ENCODE assay signal across 32 cellular contexts in the genomic region with DNA sequence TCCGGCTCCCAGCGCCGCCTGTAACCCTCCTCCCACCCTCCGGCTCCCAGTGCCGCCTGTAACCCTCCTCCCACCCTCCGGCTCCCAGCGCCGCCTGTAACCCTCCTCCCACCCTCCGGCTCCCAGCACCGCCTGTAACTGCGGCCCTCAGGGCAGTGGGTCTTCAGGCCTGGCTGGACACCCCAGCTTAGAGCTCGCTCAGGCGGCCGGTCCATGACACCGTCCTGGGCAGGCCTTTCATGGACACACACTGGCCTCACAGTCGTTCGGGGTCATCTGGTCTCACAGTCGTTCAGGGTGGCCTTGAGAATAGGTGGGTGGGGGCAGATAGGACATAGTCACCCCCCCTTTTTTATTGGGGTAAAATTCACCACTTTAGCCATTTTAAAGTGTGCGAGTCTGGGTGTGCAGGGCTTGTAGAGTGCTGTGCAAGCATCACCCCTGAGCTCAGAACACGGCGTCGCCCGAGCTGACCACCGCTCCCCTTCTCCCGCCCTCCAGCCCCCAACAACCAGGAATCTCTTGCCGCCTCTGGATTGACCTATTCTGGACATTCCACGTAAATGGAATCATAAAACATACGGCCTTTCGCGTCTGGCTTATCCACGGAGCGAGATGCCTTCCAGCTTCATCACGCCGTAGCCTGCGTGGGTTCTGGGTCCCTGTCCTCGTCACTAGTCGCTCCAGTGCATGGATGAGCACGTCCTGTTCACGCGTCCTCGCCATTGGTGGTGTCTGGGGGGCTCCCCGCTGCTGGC. TPM values are rescaled to one million over a fixed set of nuclear protein-coding genes. Genes with fewer than 3 reads are reported as not detected.
"Had no signal": no experiment of that assay in that cellular context is flagged by ENCODE, and none has a peak within 500 bp of the region (broad histone marks: within the 10 kb centered on the region; RNA-seq: fewer than 3 reads in every experiment).

No MANE protein-coding gene starts in this region.

- H3K4me3 ChIP-seq: MG63 had no signal

- H3K27ac ChIP-seq: brain microvascular endothelial cell, RWPE1, VCaP had no signal

- ATAC-seq: activated CD8-positive, alpha-beta memory T cell treated with anti-CD3 and anti-CD28 coated beads, Interleukin-2, amount 10 ng/mL, durations not matched to agents 7 days and 5 days; activated naive CD8-positive, alpha-beta T cell treated with anti-CD3 and anti-CD28 coated beads, Interleukin-2, amount 50 U/mL, for 24 hours; PC-3 had no signal

- H3K36me3 ChIP-seq: brain microvascular endothelial cell, MG63 had no signal

- H3K27me3 ChIP-seq: brain microvascular endothelial cell, MG63 had no signal

- H3K9me3 ChIP-seq: MG63 had no signal

- H3K27me3 Mint-ChIP-seq: activated CD4-positive, alpha-beta memory T cell treated with anti-CD3 and anti-CD28 coated beads, Interleukin-2, amount 10 ng/mL, durations not matched to agents 7 days and 5 days; activated CD8-positive, alpha-beta memory T cell treated with anti-CD3 and anti-CD28 coated beads, Interleukin-2, amount 10 ng/mL, durations not matched to agents 7 days and 5 days; activated naive CD8-positive, alpha-beta T cell had no signal

- FAIRE-seq: RCC 7860 had no signal

- H3K9me3 Mint-ChIP-seq: activated B cell treated with CpG ODN at 0.5 μM for 24 hours; activated CD4-positive, alpha-beta memory T cell treated with anti-CD3 and anti-CD28 coated beads, Interleukin-2, amount 10 ng/mL, durations not matched to agents 7 days and 5 days; activated naive CD4-positive, alpha-beta T cell treated with anti-CD3 and anti-CD28 coated beads, Interleukin-2, amount 10 ng/mL, durations not matched to agents 7 days and 5 days; activated naive CD8-positive, alpha-beta T cell treated with anti-CD3 and anti-CD28 coated beads, Interleukin-2, amount 50 U/mL, for 24 hours had no signal

- H3K4me3 Mint-ChIP-seq: activated B cell treated with CpG ODN at 0.5 μM for 24 hours; activated CD4-positive, alpha-beta memory T cell treated with anti-CD3 and anti-CD28 coated beads, Interleukin-2, amount 10 ng/mL, durations not matched to agents 7 days and 5 days; activated CD8-positive, alpha-beta memory T cell treated with anti-CD3 and anti-CD28 coated beads, Interleukin-2, amount 10 ng/mL, durations not matched to agents 7 days and 5 days; activated naive CD4-positive, alpha-beta T cell treated with anti-CD3 and anti-CD28 coated beads, Interleukin-2, amount 10 ng/mL, durations not matched to agents 7 days and 5 days; activated naive CD8-positive, alpha-beta T cell; activated naive CD8-positive, alpha-beta T cell treated with anti-CD3 and anti-CD28 coated beads, Interleukin-2, amount 50 U/mL, for 24 hours had no signal

- DNase-seq: activated B cell treated with CpG ODN at 0.5 μM for 24 hours; activated CD4-positive, alpha-beta memory T cell treated with anti-CD3 and anti-CD28 coated beads, Interleukin-2, amount 10 ng/mL, durations not matched to agents 7 days and 5 days; activated CD4-positive, alpha-beta T cell treated with anti-CD3 and anti-CD28 coated beads for 48 hours; activated CD4-positive, CD25-positive, alpha-beta regulatory T cell treated with anti-CD3 and anti-CD28 coated beads, Interleukin-2, amount 50 U/mL, for 72 hours; activated CD8-positive, alpha-beta memory T cell treated with anti-CD3 and anti-CD28 coated beads for 24 hours; activated CD8-positive, alpha-beta memory T cell treated with anti-CD3 and anti-CD28 coated beads, Interleukin-2, amount 10 ng/mL, durations not matched to agents 7 days and 5 days; activated CD8-positive, alpha-beta memory T cell treated with anti-CD3 and anti-CD28 coated beads, Interleukin-2, amount 50 U/mL, for 48 hours; activated effector memory CD4-positive, alpha-beta T cell treated with Interleukin-2 at 50 U/mL for 16 hours; activated naive CD4-positive, alpha-beta T cell treated with anti-CD3 and anti-CD28 coated beads, Interleukin-2, amount 10 ng/mL, durations not matched to agents 7 days and 5 days; activated naive CD8-positive, alpha-beta T cell treated with anti-CD3 and anti-CD28 coated beads, Interleukin-2, amount 50 U/mL, for 24 hours; activated T-cell treated with anti-CD3 and anti-CD28 coated beads, Interleukin-2, amount 50 U/mL, for 48 hours; brain microvascular endothelial cell; Kasumi-1; KG1; MG63; NCI-H1092; NCI-H1436 treated with DMSO at 0.1 percent for 48 hours; NCI-H1694 treated with DMSO at 0.1 percent for 48 hours; NCI-H2029; NCI-H345; NCI-H524 treated with DMSO at 0.1 percent for 48 hours; PC-3; Right ventricle myocardium superior; SW 1271; T-helper 1 cell; T-helper 2 cell; T-helper 9 cell had no signal

- H3K27ac Mint-ChIP-seq: activated B cell treated with CpG ODN at 0.5 μM for 24 hours; activated CD4-positive, alpha-beta memory T cell treated with anti-CD3 and anti-CD28 coated beads, Interleukin-2, amount 10 ng/mL, durations not matched to agents 7 days and 5 days; activated CD8-positive, alpha-beta memory T cell treated with anti-CD3 and anti-CD28 coated beads, Interleukin-2, amount 10 ng/mL, durations not matched to agents 7 days and 5 days; activated naive CD4-positive, alpha-beta T cell treated with anti-CD3 and anti-CD28 coated beads, Interleukin-2, amount 10 ng/mL, durations not matched to agents 7 days and 5 days; activated naive CD8-positive, alpha-beta T cell; activated naive CD8-positive, alpha-beta T cell treated with anti-CD3 and anti-CD28 coated beads, Interleukin-2, amount 50 U/mL, for 24 hours had no signal

- H3K4me1 Mint-ChIP-seq: activated B cell treated with CpG ODN at 0.5 μM for 24 hours; activated CD4-positive, alpha-beta memory T cell treated with anti-CD3 and anti-CD28 coated beads, Interleukin-2, amount 10 ng/mL, durations not matched to agents 7 days and 5 days; activated CD8-positive, alpha-beta memory T cell treated with anti-CD3 and anti-CD28 coated beads, Interleukin-2, amount 10 ng/mL, durations not matched to agents 7 days and 5 days; activated naive CD4-positive, alpha-beta T cell treated with anti-CD3 and anti-CD28 coated beads, Interleukin-2, amount 10 ng/mL, durations not matched to agents 7 days and 5 days; activated naive CD8-positive, alpha-beta T cell treated with anti-CD3 and anti-CD28 coated beads, Interleukin-2, amount 50 U/mL, for 24 hours had no signal

- H3K36me3 Mint-ChIP-seq: activated CD8-positive, alpha-beta memory T cell treated with anti-CD3 and anti-CD28 coated beads, Interleukin-2, amount 10 ng/mL, durations not matched to agents 7 days and 5 days; activated naive CD4-positive, alpha-beta T cell treated with anti-CD3 and anti-CD28 coated beads, Interleukin-2, amount 10 ng/mL, durations not matched to agents 7 days and 5 days; activated naive CD8-positive, alpha-beta T cell had no signal

RNA-seq across cellular contexts. Expression of gene CFAP46, which starts 41.1 kb away (rescaled TPM):
- total RNA-seq: activated CD4-positive, alpha-beta memory T cell treated with anti-CD3 and anti-CD28 coated beads, Interleukin-2, amount 10 ng/mL, durations not matched to agents 7 days and 5 days; activated CD8-positive, alpha-beta memory T cell treated with anti-CD3 and anti-CD28 coated beads, Interleukin-2, amount 10 ng/mL, durations not matched to agents 7 days and 5 days had no signal
- polyA plus RNA-seq: aorta had no signal
